In genomic region chr11:111793863-111794262, GRCh38 we compare ENCODE assay signal across 10 cellular contexts. TPM values are rescaled to one million over a fixed set of nuclear protein-coding genes. Genes with fewer than 3 reads are reported as not detected.
DNase-seq lines count a peak whose midpoint lies in the region; ATAC-seq and TF ChIP-seq lines count a peak whose summit lies in the region.
"Had no signal": no experiment of that assay in that cellular context is flagged by ENCODE, and none has a peak within 500 bp of the region (broad histone marks: within the 10 kb centered on the region; RNA-seq: fewer than 3 reads in every experiment).

No MANE protein-coding gene starts in this region.

- TF ChIP-seq EP300 in Ishikawa (IDR thresholded peaks at IDR 0.05; ENCODE audit: borderline replicate concordance), result no peak

- peaks cover 0 to 2% (median 0%) of the 10 kb centered on the region in 5 experiments for H3K9me3 Mint-ChIP-seq in brain
- H3K9me3 Mint-ChIP-seq: T-helper 2 cell treated with Interferon-gamma antibody and Interleukin-4, amounts not matched to agents 5 μg/mL and 100 μg/mL, for 36 hours had no signal

- ATAC-seq in GM18861 (IDR thresholded peaks at IDR 0.05; ENCODE audit: unreplicated experiment), result no peak
- ATAC-seq in HG03039 (IDR thresholded peaks at IDR 0.05; ENCODE audit: unreplicated experiment), result no peak

- peaks cover 21% of the 10 kb centered on the region for H3K4me1 Mint-ChIP-seq in brain

- H3K27me3 Mint-ChIP-seq in brain, result no peaks in the 10 kb centered on the region

- H3K4me3 Mint-ChIP-seq in brain, result no peak overlapping the region
- H3K4me3 Mint-ChIP-seq: T-helper 2 cell treated with Interferon-gamma antibody and Interleukin-4, amounts not matched to agents 5 μg/mL and 100 μg/mL, for 36 hours had no signal

- peaks cover 48% of the 10 kb centered on the region for H3K36me3 Mint-ChIP-seq in brain

- TF ChIP-seq CTCF in brain (conservative IDR thresholded peaks at IDR 0.05), result no peak

- DNase-seq in AG08395 (ENCODE audit: low spot score), result peak; percentile 80
- DNase-seq in kidney glomerular epithelial cell (lab: John Stamatoyannopoulos, UW), result peak; percentile 82
- no peak for DNase-seq in activated CD8-positive, alpha-beta memory T cell treated with anti-CD3 and anti-CD28 coated beads, Interleukin-2, amount 50 U/mL, for 48 hours
- no peak for DNase-seq in superior temporal gyrus (ENCODE audit: extremely low spot score)
- DNase-seq: uterus had no signal

- TF ChIP-seq RAD21 in Ishikawa (IDR thresholded peaks at IDR 0.05; ENCODE audit: low read depth), result no peak

- H3K27ac Mint-ChIP-seq in brain, result peak overlapping the region in 4 of 5 experiments; percentile 54 to 85 (median 74)
- H3K27ac Mint-ChIP-seq: T-helper 2 cell treated with Interferon-gamma antibody and Interleukin-4, amounts not matched to agents 5 μg/mL and 100 μg/mL, for 36 hours had no signal

TF ChIP-seq in Ishikawa, 13 proteins besides CTCF, POLR2A, EP300 and RAD21:
- TF ChIP-seq CEBPB (IDR thresholded peaks at IDR 0.05), result no peak
- TF ChIP-seq, protein P1, sequence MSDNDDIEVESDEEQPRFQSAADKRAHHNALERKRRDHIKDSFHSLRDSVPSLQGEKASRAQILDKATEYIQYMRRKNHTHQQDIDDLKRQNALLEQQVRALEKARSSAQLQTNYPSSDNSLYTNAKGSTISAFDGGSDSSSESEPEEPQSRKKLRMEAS (IDR thresholded peaks at IDR 0.05), result peak; percentile 30; the same call in 1 of the 2 replicates
- no peak for TF ChIP-seq TCF12 (IDR thresholded peaks at IDR 0.05; ENCODE audit: low read depth)
- TF ChIP-seq TEAD4 (IDR thresholded peaks at IDR 0.05), result peak; percentile 54; the same call in 1 of the 2 replicates

RNA-seq across cellular contexts. Expression of gene PPP2R1B, which starts 27.7 kb away (rescaled TPM):
- polyA plus RNA-seq in brain (ENCODE audit: insufficient read depth, low read depth, low replicate concordance), result 15.3 TPM

Comparison
In these comparisons a context has a peak if more than half of its experiments do, and no peak if none do; other contexts are left out.
1. DNase-seq: peak in AG08395 (single experiment) and kidney glomerular epithelial cell (single experiment); none in activated CD8-positive, alpha-beta memory T cell treated with anti-CD3 and anti-CD28 coated beads, Interleukin-2, amount 50 U/mL, for 48 hours (single experiment) and superior temporal gyrus (single experiment).